Comparison of ENCODE assay signal across 18 cellular contexts in the genomic region with DNA sequence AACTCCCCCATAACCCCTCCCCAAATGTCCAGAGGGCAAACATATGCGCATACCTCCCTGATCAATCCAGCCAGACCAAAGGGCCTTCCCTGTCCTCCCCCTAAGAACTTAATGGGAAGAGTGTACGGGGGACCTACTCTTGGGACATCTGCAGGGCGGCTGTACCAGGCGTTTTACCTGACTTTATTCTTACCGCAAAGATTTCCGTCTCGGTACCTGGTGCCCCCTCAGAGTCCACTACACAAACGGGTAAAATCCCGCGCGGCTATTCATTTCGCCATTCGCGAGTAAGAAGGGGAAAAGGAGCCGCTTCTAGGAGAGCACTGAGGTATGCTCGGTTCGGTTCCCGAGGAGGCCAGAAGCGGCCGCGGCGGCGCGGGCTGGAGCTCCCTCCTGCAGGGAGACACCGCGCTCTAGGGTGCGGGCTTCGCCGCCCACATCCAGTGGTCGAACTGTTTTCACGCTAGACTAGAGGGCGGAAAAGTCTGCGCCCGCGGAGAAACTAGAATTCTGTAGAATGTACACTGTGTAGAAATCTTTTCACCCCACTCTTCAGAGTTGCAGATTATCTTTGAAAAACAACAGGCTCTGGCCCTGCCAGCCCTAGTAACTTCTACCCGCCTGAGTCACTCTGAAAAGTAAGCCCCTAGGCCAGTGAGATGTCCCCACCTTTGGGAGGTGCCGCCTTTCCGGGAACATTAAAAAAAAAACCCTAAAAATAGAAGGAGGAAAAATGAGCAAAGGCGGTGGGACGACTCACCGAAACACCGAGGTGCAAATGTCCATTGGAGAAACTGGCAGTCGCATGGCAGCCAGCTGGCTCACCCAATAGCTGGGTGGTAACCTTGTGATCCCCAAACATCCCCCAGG. TPM values are rescaled to one million over a fixed set of nuclear protein-coding genes. Genes with fewer than 3 reads are reported as not detected.
DNase-seq lines count a peak whose midpoint lies in the region; ATAC-seq and TF ChIP-seq lines count a peak whose summit lies in the region.
"Had no signal": no experiment of that assay in that cellular context is flagged by ENCODE, and none has a peak within 500 bp of the region (broad histone marks: within the 10 kb centered on the region; RNA-seq: fewer than 3 reads in every experiment).

No MANE protein-coding gene starts in this region.

- ATAC-seq in effector memory CD8-positive, alpha-beta T cell (replicated peaks): no peak
- no peak for ATAC-seq in naive thymus-derived CD4-positive, alpha-beta T cell
- ATAC-seq in GM18511 (IDR thresholded peaks at IDR 0.05; ENCODE audit: unreplicated experiment) (no peak), GM18861 (IDR thresholded peaks at IDR 0.05; ENCODE audit: unreplicated experiment) (no peak), HG03135 (IDR thresholded peaks at IDR 0.05; ENCODE audit: unreplicated experiment) (no peak)
- ATAC-seq: heart right ventricle, psoas muscle had no signal

- CTCF ChIA-PET in AG04450 (lab: Charles Lee): interaction anchor here (0.5 to 1.7 kb wide), 3 partner anchors 15 to 871 kb away, joined by 3 to 10 read pairs (median 3); no protein-coding TSS in a partner anchor
- CTCF ChIA-PET in naive thymus-derived CD4-positive, alpha-beta T cell (lab: Charles Lee): no interaction called here

- POLR2A ChIA-PET in AG04450 (lab: Yijun Ruan, JAX): no interaction called here
- POLR2A ChIA-PET in naive thymus-derived CD4-positive, alpha-beta T cell (lab: Charles Lee): no interaction called here

- H3K9ac ChIP-seq in ES-I3 (ENCODE audit: low read depth, low read length): peak overlapping the region; percentile 74

- H3K36me3 Mint-ChIP-seq in effector memory CD8-positive, alpha-beta T cell (ENCODE audit: insufficient read depth): peaks cover 11% of the 10 kb centered on the region
- peaks cover 0 to under 1% (median 0%) of the 10 kb centered on the region in 5 donors for H3K36me3 Mint-ChIP-seq in naive thymus-derived CD4-positive, alpha-beta T cell

- H3K36me3 ChIP-seq in ES-I3 (ENCODE audit: insufficient read depth, low read length): no peaks in the 10 kb centered on the region
- H3K36me3 ChIP-seq in naive thymus-derived CD4-positive, alpha-beta T cell (ENCODE audit: control insufficient read depth in 2 of 3, insufficient read depth in 3 of 3, low read length in 3 of 3): no peaks in the 10 kb centered on the region
- H3K36me3 ChIP-seq: heart right ventricle had no signal

- H3K27ac ChIP-seq in AG04450 (ENCODE audit: low read depth, low read length): no peak overlapping the region
- no peak overlapping the region for H3K27ac ChIP-seq in naive thymus-derived CD4-positive, alpha-beta T cell (ENCODE audit: low read depth, low read length)
- H3K27ac ChIP-seq: heart right ventricle, psoas muscle had no signal

- H3K27me3 ChIP-seq in AG04450 (ENCODE audit: control insufficient read depth, insufficient read depth, low read length): no peaks in the 10 kb centered on the region
- peaks cover 14 to 39% of the 10 kb centered on the region in 2 donors for H3K27me3 ChIP-seq in naive thymus-derived CD4-positive, alpha-beta T cell (ENCODE audit: control insufficient read depth in 2 of 2, insufficient read depth in 2 of 2, low read length in 2 of 2)

- peaks cover 73 to 82% of the 10 kb centered on the region in 2 donors for H3K27me3 Mint-ChIP-seq in effector memory CD8-positive, alpha-beta T cell
- peaks cover 65 to 75% (median 71%) of the 10 kb centered on the region in 5 donors for H3K27me3 Mint-ChIP-seq in naive thymus-derived CD4-positive, alpha-beta T cell

- no peaks in the 10 kb centered on the region for H3K9me3 Mint-ChIP-seq in effector memory CD8-positive, alpha-beta T cell
- peaks cover 0 to 3% (median 0%) of the 10 kb centered on the region in 11 donors for H3K9me3 Mint-ChIP-seq in naive thymus-derived CD4-positive, alpha-beta T cell
- H3K9me3 Mint-ChIP-seq: activated naive CD8-positive, alpha-beta T cell treated with anti-CD3 and anti-CD28 coated beads, Interleukin-2, amount 10 ng/mL, durations not matched to agents 7 days and 5 days had no signal

- peaks cover 47 to 54% of the 10 kb centered on the region in 2 donors for H3K4me1 Mint-ChIP-seq in effector memory CD8-positive, alpha-beta T cell (ENCODE audit: low read depth in 2 of 2)
- peaks cover 33 to 60% (median 42%) of the 10 kb centered on the region in 7 donors for H3K4me1 Mint-ChIP-seq in naive thymus-derived CD4-positive, alpha-beta T cell

- no peak for TF ChIP-seq CTCF in AG04450 (IDR thresholded peaks at IDR 0.05; ENCODE audit: low read depth, low read length)

- H3K4me3 ChIP-seq in AG04450 (ENCODE audit: low read depth, low read length): peak overlapping the region; percentile 88
- no peak overlapping the region for H3K4me3 ChIP-seq in naive thymus-derived CD4-positive, alpha-beta T cell (ENCODE audit: low read length)
- H3K4me3 ChIP-seq: psoas muscle had no signal

- no peak for DNase-seq in AG04450 (ENCODE audit: low read depth, low spot score)
- DNase-seq in effector memory CD8-positive, alpha-beta T cell: no peak
- DNase-seq in naive thymus-derived CD4-positive, alpha-beta T cell: no peak
- DNase-seq in NCI-H82 treated with DMSO at 0.1 percent for 48 hours (lab: John Stamatoyannopoulos, UW; ENCODE audit: unreplicated experiment): no peak
- DNase-seq: activated naive CD8-positive, alpha-beta T cell treated with anti-CD3 and anti-CD28 coated beads, Interleukin-2, amount 10 ng/mL, durations not matched to agents 7 days and 5 days; cerebellar nuclear complex; heart right ventricle; KBM-7; NCI-H1436 treated with DMSO at 0.1 percent for 48 hours; NCI-H526 treated with DMSO at 0.1 percent for 48 hours; psoas muscle; RPMI8226; stimulated activated CD4-positive, alpha-beta T cell treated with anti-CD3 and anti-CD28 coated beads, Interleukin-2, amount 100 ng/mL, for 48 hours had no signal

- H3K4me3 Mint-ChIP-seq in effector memory CD8-positive, alpha-beta T cell: peak overlapping the region; percentile 33 to 85
- H3K4me3 Mint-ChIP-seq in naive thymus-derived CD4-positive, alpha-beta T cell: peak overlapping the region in 9 of 10 donors; percentile 5 to 94 (median 57)
- H3K4me3 Mint-ChIP-seq: memory B cell had no signal

- peaks cover 8% of the 10 kb centered on the region; the same call in 1 of the 2 replicates for H3K9me3 ChIP-seq in AG04450 (ENCODE audit: control insufficient read depth, insufficient read depth, low read length)
- H3K9me3 ChIP-seq in ES-I3 (ENCODE audit: control insufficient read depth, insufficient read depth, low read length): no peaks in the 10 kb centered on the region
- H3K9me3 ChIP-seq in naive thymus-derived CD4-positive, alpha-beta T cell (ENCODE audit: control insufficient read depth in 2 of 3, low read length in 3 of 3): no peaks in the 10 kb centered on the region
- H3K9me3 ChIP-seq: heart right ventricle, psoas muscle had no signal

- H3K4me1 ChIP-seq in ES-I3 (ENCODE audit: insufficient read depth, low read length): peaks cover 3% of the 10 kb centered on the region; the same call in 1 of the 2 replicates
- H3K4me1 ChIP-seq in naive thymus-derived CD4-positive, alpha-beta T cell (ENCODE audit: control insufficient read depth in 2 of 2, insufficient read depth in 2 of 2, low read length in 2 of 2): peaks cover 22 to 31% of the 10 kb centered on the region in 2 donors

- H3K27ac Mint-ChIP-seq in effector memory CD8-positive, alpha-beta T cell: peak overlapping the region in 1 of 2 donors; percentile 26
- H3K27ac Mint-ChIP-seq in naive thymus-derived CD4-positive, alpha-beta T cell: peak overlapping the region in 1 of 9 donors; percentile 61
- H3K27ac Mint-ChIP-seq: activated naive CD8-positive, alpha-beta T cell treated with anti-CD3 and anti-CD28 coated beads, Interleukin-2, amount 10 ng/mL, durations not matched to agents 7 days and 5 days; memory B cell had no signal

- intact Hi-C loops in naive thymus-derived CD4-positive, alpha-beta T cell (cut with micrococcal nuclease): loop anchor here in 1 of 2 donors (5.0 to 10.0 kb wide), 3 partner anchors 671 to 1826 kb away; partner anchors contain the start of genes PDCD5 and VSTM2B

RNA-seq across cellular contexts. Expression of gene TSHZ3, which starts 3.8 kb away (rescaled TPM):
- 10.9 and 15.4 TPM in 2 replicates for polyA plus RNA-seq in AG04450 (2011; rRNA removed)
- polyA minus RNA-seq in AG04450 (2011; rRNA and poly(A)+ RNA removed): 28.1 and 30.6 TPM in 2 replicates
- total RNA-seq in naive thymus-derived CD4-positive, alpha-beta T cell: 1 to 10 TPM in 2 of 5 experiments, under 1 TPM in 3; 0.08 to 6.0 (median 0.19) TPM
- polyA plus RNA-seq in naive thymus-derived CD4-positive, alpha-beta T cell: under 1 TPM in 1 of 2 donors, not detected in 1; 0.21 TPM
